In genomic region chr11:47394322-47395224, GRCh38 we compare ENCODE assay signal across 8 cellular contexts. TPM values are rescaled to one million over a fixed set of nuclear protein-coding genes. Genes with fewer than 3 reads are reported as not detected.
DNase-seq lines count a peak whose midpoint lies in the region; ATAC-seq, FAIRE-seq and TF ChIP-seq lines count a peak whose summit lies in the region.

No MANE protein-coding gene starts in this region.

- no peaks in the 10 kb centered on the region for H3K36me3 Mint-ChIP-seq in progenitor cell of endocrine pancreas (ENCODE audit: insufficient read depth)

- no peak overlapping the region for H3K4me3 Mint-ChIP-seq in progenitor cell of endocrine pancreas (ENCODE audit: low read depth)

- no peak overlapping the region for H3K4me3 ChIP-seq in endothelial cell of umbilical vein (replicated peaks in 1 of 3; ENCODE audit: insufficient read depth in 1 of 3, low read depth in 1 of 3, low read length in 3 of 3)
- H3K4me3 ChIP-seq in rectal smooth muscle tissue (ENCODE audit: low read length), result peak overlapping the region; percentile 5

- CTCF ChIA-PET in endothelial cell of umbilical vein (lab: Charles Lee), result interaction anchor here (1.2 to 5.5 kb wide), 2 partner anchors 21 to 39 kb away, joined by 3 to 76 read pairs; no protein-coding TSS in a partner anchor

- peak; percentile 91 for DNase-seq in GM12891 (ENCODE audit: insufficient read length, low spot score)
- DNase-seq in activated CD4-positive, alpha-beta T cell treated with anti-CD3 and anti-CD28 coated beads, Interleukin-2, amount 50 U/mL, for 4 hours, result peak; percentile 35 to 46
- DNase-seq in endothelial cell of umbilical vein (ENCODE audit: low read depth, low spot score), result peak; percentile 93
- DNase-seq in AG20443 (ENCODE audit: low spot score), result no peak
- no peak for DNase-seq in progenitor cell of endocrine pancreas (ENCODE audit: low spot score, unreplicated experiment)
- no peak for DNase-seq in middle frontal gyrus (ENCODE audit: extremely low spot score, low spot score)

- peak; percentile 85 for FAIRE-seq in GM12891 (lab: Jason Lieb, UNC)
- peak; percentile 94 for FAIRE-seq in endothelial cell of umbilical vein (lab: Jason Lieb, UNC)

- no TSS peak for BruUV-seq in endothelial cell of umbilical vein (replicated peaks; lab: Mats Ljungman, UMichigan)

- no peaks in the 10 kb centered on the region for H3K4me1 Mint-ChIP-seq in progenitor cell of endocrine pancreas (ENCODE audit: low read depth)

- no peaks in the 10 kb centered on the region for H3K9me3 Mint-ChIP-seq in progenitor cell of endocrine pancreas (ENCODE audit: low read depth)

- H3K27me3 Mint-ChIP-seq in progenitor cell of endocrine pancreas, result no peaks in the 10 kb centered on the region

- H3K27ac ChIP-seq in endothelial cell of umbilical vein (ENCODE audit: insufficient read depth, low read depth, low read length) (peak overlapping the region; percentile 99), rectal smooth muscle tissue (ENCODE audit: low read depth, low read length) (peak overlapping the region; percentile 69)

- no peak overlapping the region for H3K27ac Mint-ChIP-seq in progenitor cell of endocrine pancreas

- H3K9me1 ChIP-seq in endothelial cell of umbilical vein (replicated peaks; ENCODE audit: control insufficient read depth, extremely low read depth, insufficient read depth, low read length), result no peaks in the 10 kb centered on the region

- POLR2A ChIA-PET in endothelial cell of umbilical vein (lab: Charles Lee), result interaction anchor here (0.7 kb wide), 1 partner anchor 14 kb away, joined by 4 read pairs; the partner anchor contains the start of gene SLC39A13

- no peaks in the 10 kb centered on the region for H4K20me1 ChIP-seq in endothelial cell of umbilical vein (replicated peaks; ENCODE audit: control insufficient read depth, extremely low read depth, insufficient read depth, low read length)

- H3K4me2 ChIP-seq in endothelial cell of umbilical vein (ENCODE audit: insufficient read depth, low read length), result peak overlapping the region; percentile 32

- H3K9ac ChIP-seq in endothelial cell of umbilical vein (replicated peaks; ENCODE audit: extremely low read depth, insufficient read depth, low read length), result peak overlapping the region; percentile 96
- peak overlapping the region; percentile 3 for H3K9ac ChIP-seq in rectal smooth muscle tissue (ENCODE audit: low read length)

- H3K79me2 ChIP-seq in endothelial cell of umbilical vein (ENCODE audit: control insufficient read depth, insufficient read depth, low read length), result no peaks in the 10 kb centered on the region

- intact Hi-C loops in endothelial cell of umbilical vein (cut with micrococcal nuclease), result loop anchor here (1.0 kb wide), 2 partner anchors 14 to 20 kb away; partner anchors contain the start of gene SLC39A13

- H2AFZ ChIP-seq in endothelial cell of umbilical vein (ENCODE audit: low read depth, low read length), result peak overlapping the region; percentile 34

- TF ChIP-seq POLR2A in GM12891 (IDR thresholded peaks at IDR 0.05; ENCODE audit: low read depth, low read length) (peak; percentile 39; the same call in 1 of the 2 replicates), endothelial cell of umbilical vein (IDR thresholded peaks at IDR 0.05; ENCODE audit: low read depth, low read length) (peak; percentile 91)

- TF ChIP-seq CTCF in endothelial cell of umbilical vein (IDR thresholded peaks at IDR 0.05; ENCODE audit: extremely low read depth in 1 of 2, insufficient read depth in 1 of 2, low read depth in 1 of 2, low read length in 2 of 2), result no peak
- no peak for TF ChIP-seq CTCF in progenitor cell of endocrine pancreas (IDR thresholded peaks at IDR 0.05; ENCODE audit: unreplicated experiment)

- dilution Hi-C loops in endothelial cell of umbilical vein (cut with MboI; ENCODE audit: extremely low pct_ligation_motif_present, low sequenced_read_pairs), result no loop called here

- H3K36me3 ChIP-seq in endothelial cell of umbilical vein (ENCODE audit: control insufficient read depth in 2 of 2, extremely low read depth in 1 of 2, insufficient read depth in 2 of 2, low read length in 2 of 2) (no peaks in the 10 kb centered on the region), rectal smooth muscle tissue (ENCODE audit: control insufficient read depth, insufficient read depth, low read length) (no peaks in the 10 kb centered on the region)

- peak; percentile 75 for ATAC-seq in HG03432 (IDR thresholded peaks at IDR 0.05; ENCODE audit: unreplicated experiment)

- no peaks in the 10 kb centered on the region for H3K9me3 ChIP-seq in endothelial cell of umbilical vein (replicated peaks; ENCODE audit: control insufficient read depth, insufficient read depth, low read length)

- H3K27me3 ChIP-seq in endothelial cell of umbilical vein (ENCODE audit: control insufficient read depth in 2 of 2, insufficient read depth in 2 of 2, low read length in 2 of 2) (no peaks in the 10 kb centered on the region), rectal smooth muscle tissue (ENCODE audit: control insufficient read depth, insufficient read depth, low read length) (no peaks in the 10 kb centered on the region)

- H3K4me1 ChIP-seq in endothelial cell of umbilical vein (ENCODE audit: control insufficient read depth, extremely low read depth, insufficient read depth, low read length) (peaks cover 23% of the 10 kb centered on the region), rectal smooth muscle tissue (ENCODE audit: control insufficient read depth, insufficient read depth, low read length) (no peaks in the 10 kb centered on the region)

TF ChIP-seq in GM12891, 5 proteins besides CTCF, POLR2A, EP300 and RAD21 (continues in another document):
- no peak for TF ChIP-seq PAX5 (IDR thresholded peaks at IDR 0.05; ENCODE audit: insufficient read depth, low read length, severe bottlenecking)

TF ChIP-seq in endothelial cell of umbilical vein, 7 proteins besides CTCF, POLR2A, EP300 and RAD21 (continues in another document):
- peak; percentile 99 for TF ChIP-seq POLR2AphosphoS5 (IDR thresholded peaks at IDR 0.05; ENCODE audit: insufficient read depth, low read depth, low read length)

RNA-seq across cellular contexts. Expression of gene SLC39A13, which starts 13.8 kb away (rescaled TPM):
- 9.2 TPM for polyA plus RNA-seq in GM12891 (2012; ENCODE audit: low read depth, missing spikeins)
- 86.3 and 91.9 TPM in 2 replicates for total RNA-seq in endothelial cell of umbilical vein
- 94.3 and 124 TPM in 2 replicates for polyA plus RNA-seq in endothelial cell of umbilical vein
- polyA plus RNA-seq in endothelial cell of umbilical vein (2011; cell fraction: cytosol; rRNA removed), result 60.9 and 83.4 TPM in 2 replicates
- polyA plus RNA-seq in endothelial cell of umbilical vein (2011; cell fraction: nucleus; rRNA removed), result 264 and 286 TPM in 2 replicates
- 56.2 and 73.8 TPM in 2 replicates for polyA plus RNA-seq in endothelial cell of umbilical vein (2012)
- 37.9 and 49.8 TPM in 2 replicates for polyA minus RNA-seq in endothelial cell of umbilical vein
- 12.0 TPM for polyA minus RNA-seq in endothelial cell of umbilical vein (2011; cell fraction: cytosol; rRNA and poly(A)+ RNA removed)
- 30.5 and 39.8 TPM in 2 replicates for polyA minus RNA-seq in endothelial cell of umbilical vein (2011; cell fraction: nucleus; rRNA and poly(A)+ RNA removed)
- total RNA-seq in progenitor cell of endocrine pancreas, result 38.3 and 42.4 TPM in 2 replicates

RNA-seq across cellular contexts. Expression of gene SPI1, which starts 16.2 kb away (rescaled TPM):
- polyA plus RNA-seq in GM12891 (2012; ENCODE audit: low read depth, missing spikeins), result 11.8 TPM
- total RNA-seq in endothelial cell of umbilical vein (not detected in 2 replicates), progenitor cell of endocrine pancreas (not detected in 2 replicates)
- polyA plus RNA-seq in endothelial cell of umbilical vein, result not detected in 2 replicates
- polyA plus RNA-seq in endothelial cell of umbilical vein (2011; cell fraction: cytosol; rRNA removed), result not detected in 2 replicates
- not detected in 2 replicates for polyA plus RNA-seq in endothelial cell of umbilical vein (2011; cell fraction: nucleus; rRNA removed)
- polyA plus RNA-seq in endothelial cell of umbilical vein (2012), result not detected in 2 replicates
- polyA minus RNA-seq in endothelial cell of umbilical vein, result 0.46 and 1.6 TPM in 2 replicates
- not detected for polyA minus RNA-seq in endothelial cell of umbilical vein (2011; cell fraction: cytosol; rRNA and poly(A)+ RNA removed)
- polyA minus RNA-seq in endothelial cell of umbilical vein (2011; cell fraction: nucleus; rRNA and poly(A)+ RNA removed), result not detected in 2 replicates

RNA-seq across cellular contexts. Expression of gene PSMC3, which starts 31.7 kb away (rescaled TPM):
- 137 TPM for polyA plus RNA-seq in GM12891 (2012; ENCODE audit: low read depth, missing spikeins)
- 202 and 203 TPM in 2 replicates for total RNA-seq in endothelial cell of umbilical vein
- 153 and 179 TPM in 2 replicates for polyA plus RNA-seq in endothelial cell of umbilical vein
- polyA plus RNA-seq in endothelial cell of umbilical vein (2011; cell fraction: cytosol; rRNA removed), result 233 and 266 TPM in 2 replicates
- 158 and 268 TPM in 2 replicates for polyA plus RNA-seq in endothelial cell of umbilical vein (2011; cell fraction: nucleus; rRNA removed)
- polyA plus RNA-seq in endothelial cell of umbilical vein (2012), result 223 and 224 TPM in 2 replicates
- 113 and 125 TPM in 2 replicates for polyA minus RNA-seq in endothelial cell of umbilical vein
- polyA minus RNA-seq in endothelial cell of umbilical vein (2011; cell fraction: cytosol; rRNA and poly(A)+ RNA removed), result 169 TPM
- 47.0 and 56.1 TPM in 2 replicates for polyA minus RNA-seq in endothelial cell of umbilical vein (2011; cell fraction: nucleus; rRNA and poly(A)+ RNA removed)
- total RNA-seq in progenitor cell of endocrine pancreas, result 101 and 103 TPM in 2 replicates

RNA-seq across cellular contexts. Expression of gene MYBPC3, which starts 42.1 kb away (rescaled TPM):
- polyA plus RNA-seq in GM12891 (2012; ENCODE audit: low read depth, missing spikeins), result not detected
- total RNA-seq in endothelial cell of umbilical vein (not detected in 2 replicates), progenitor cell of endocrine pancreas (0.10 and 0.22 TPM in 2 replicates)
- polyA plus RNA-seq in endothelial cell of umbilical vein, result not detected in 2 replicates
- polyA plus RNA-seq in endothelial cell of umbilical vein (2011; cell fraction: cytosol; rRNA removed), result not detected in 2 replicates
- not detected in 2 replicates for polyA plus RNA-seq in endothelial cell of umbilical vein (2011; cell fraction: nucleus; rRNA removed)
- not detected in 2 replicates for polyA plus RNA-seq in endothelial cell of umbilical vein (2012)
- not detected in 2 replicates for polyA minus RNA-seq in endothelial cell of umbilical vein
- not detected for polyA minus RNA-seq in endothelial cell of umbilical vein (2011; cell fraction: cytosol; rRNA and poly(A)+ RNA removed)
- polyA minus RNA-seq in endothelial cell of umbilical vein (2011; cell fraction: nucleus; rRNA and poly(A)+ RNA removed), result not detected in 2 replicates

RNA-seq across cellular contexts. Expression of gene RAPSN, which starts 54.4 kb away (rescaled TPM):
- not detected for polyA plus RNA-seq in GM12891 (2012; ENCODE audit: low read depth, missing spikeins)
- total RNA-seq in endothelial cell of umbilical vein (1.6 TPM in 2 replicates), progenitor cell of endocrine pancreas (0.42 and 0.81 TPM in 2 replicates)
- polyA plus RNA-seq in endothelial cell of umbilical vein, result 0.18 and 0.27 TPM in 2 replicates
- polyA plus RNA-seq in endothelial cell of umbilical vein (2011; cell fraction: cytosol; rRNA removed), result 0.13 TPM in 1 of 2 replicates, not detected in the other
- polyA plus RNA-seq in endothelial cell of umbilical vein (2011; cell fraction: nucleus; rRNA removed), result 0.95 and 1.2 TPM in 2 replicates
- not detected in 2 replicates for polyA plus RNA-seq in endothelial cell of umbilical vein (2012)
- polyA minus RNA-seq in endothelial cell of umbilical vein, result 0.53 and 0.61 TPM in 2 replicates
- polyA minus RNA-seq in endothelial cell of umbilical vein (2011; cell fraction: cytosol; rRNA and poly(A)+ RNA removed), result not detected
- polyA minus RNA-seq in endothelial cell of umbilical vein (2011; cell fraction: nucleus; rRNA and poly(A)+ RNA removed), result 1.8 and 4.5 TPM in 2 replicates

Comparison
In these comparisons a context has a peak if more than half of its experiments do, and no peak if none do; other contexts are left out.
1. DNase-seq: peak in GM12891 (single experiment), activated CD4-positive, alpha-beta T cell treated with anti-CD3 and anti-CD28 coated beads, Interleukin-2, amount 50 U/mL, for 4 hours (2 of 2) and endothelial cell of umbilical vein (single experiment); none in AG20443 (single experiment), progenitor cell of endocrine pancreas (single experiment) and middle frontal gyrus (single experiment).